In the genomic region with DNA sequence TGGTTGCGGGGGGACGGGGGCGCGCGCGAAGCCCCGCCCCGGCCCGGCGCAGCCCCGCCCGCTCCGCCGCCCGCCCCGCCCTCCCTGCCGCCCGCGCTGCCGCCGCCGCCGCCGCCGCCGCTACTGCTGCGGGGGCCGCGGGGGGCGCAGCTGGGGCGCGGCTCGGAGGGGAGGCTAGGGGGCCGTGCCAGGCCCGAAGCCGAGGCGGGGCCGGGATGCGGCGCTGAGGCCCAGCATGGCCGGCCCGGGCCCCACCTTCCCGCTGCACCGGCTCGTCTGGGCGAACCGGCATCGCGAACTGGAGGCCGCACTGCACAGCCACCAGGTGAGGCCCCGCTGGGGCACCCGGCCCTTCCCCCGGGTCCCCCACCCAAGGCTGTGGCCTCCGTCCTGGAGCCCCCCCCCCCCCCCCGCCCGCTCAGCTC, we compare ENCODE assay signal across 1 cellular context.
A peak's percentile ranks its signal among the peaks of the same experiment; 100 is the strongest.
TF ChIP-seq lines count a peak whose summit lies in the region.

A gene (plus strand): TSS at position 78 of the 425 bp plus-strand sequence. CDS start 158 bp downstream, at position 236.

TF ChIP-seq in H1, 55 proteins besides CTCF, POLR2A, EP300 and RAD21:
- TF ChIP-seq CHD2 (IDR thresholded peaks at IDR 0.05; ENCODE audit: low read length) (no peak), KDM4A (IDR thresholded peaks at IDR 0.05; ENCODE audit: low read depth, low read length, severe bottlenecking) (peak; percentile 22)
